ENCODE assay signal across 8 cellular contexts in the genomic region with DNA sequence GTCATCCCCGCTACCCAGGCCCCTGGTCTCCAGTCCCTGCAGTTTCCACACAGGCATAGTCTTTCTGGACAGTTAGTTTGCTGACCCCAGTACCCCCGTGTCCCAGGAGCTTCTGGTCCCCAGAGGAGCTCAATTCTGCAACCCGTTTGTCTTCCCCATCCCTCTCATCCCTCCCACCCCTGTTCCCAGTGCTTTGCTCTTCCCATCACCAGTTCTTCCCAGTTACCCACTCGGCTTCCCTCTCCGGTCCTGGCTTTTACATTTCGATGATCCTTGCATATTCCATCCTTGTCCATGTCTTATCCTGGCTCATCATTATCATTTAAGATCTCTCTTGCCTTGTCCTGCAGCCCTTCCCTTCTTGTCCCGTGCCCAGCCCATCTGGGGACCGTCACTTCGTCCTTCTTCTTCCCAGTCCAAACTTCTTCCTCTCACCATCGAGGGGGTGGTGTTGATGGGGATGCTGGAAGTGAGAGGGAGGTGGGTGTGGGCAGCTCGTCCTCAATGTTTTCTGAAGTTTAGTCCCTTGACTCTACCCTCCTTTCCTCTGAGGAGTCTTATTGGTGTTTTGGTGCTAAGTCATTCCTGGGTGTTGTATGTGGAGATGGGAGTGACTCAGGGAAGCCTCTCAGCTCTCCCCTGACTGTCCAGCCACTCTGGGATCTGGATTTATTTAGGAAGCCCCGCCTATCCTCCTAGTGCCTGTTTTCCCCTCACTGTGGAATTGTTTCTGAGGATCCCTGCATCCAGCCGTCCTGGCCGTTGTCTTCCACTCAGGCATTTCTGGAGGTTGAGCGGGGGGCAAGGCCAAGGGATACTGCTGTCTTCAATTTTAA. TPM values are rescaled to one million over a fixed set of nuclear protein-coding genes. Genes with fewer than 3 reads are reported as not detected.
DNase-seq lines count a peak whose midpoint lies in the region; ATAC-seq and TF ChIP-seq lines count a peak whose summit lies in the region.

No MANE protein-coding gene starts in this region.

- H3K9me2 ChIP-seq in hepatocyte (replicated peaks; ENCODE audit: insufficient read depth): no peaks in the 10 kb centered on the region

- ATAC-seq in GM18520 (IDR thresholded peaks at IDR 0.05; ENCODE audit: unreplicated experiment): no peak

- peak overlapping the region; percentile 37 for H3K27ac ChIP-seq in hepatocyte

- H3K27me3 ChIP-seq in hepatocyte (no peaks in the 10 kb centered on the region), skeletal muscle satellite cell (ENCODE audit: control insufficient read depth, insufficient read depth, low read length) (no peaks in the 10 kb centered on the region)

- peak overlapping the region; percentile 99 for H3K4me2 ChIP-seq in hepatocyte
- H3K4me2 ChIP-seq in skeletal muscle satellite cell (ENCODE audit: low read length): peak overlapping the region; percentile 95

- no peak for TF ChIP-seq CTCF in hepatocyte (IDR thresholded peaks at IDR 0.05; ENCODE audit: poor library complexity)

- DNase-seq in AG20443 (ENCODE audit: low spot score) (peak; percentile 89), HS-5 (ENCODE audit: low read depth) (peak; percentile 78), amniotic epithelial cell (ENCODE audit: low read depth) (peak; percentile 68), hepatocyte (ENCODE audit: low spot score) (peak; percentile 27), DMS153 (lab: John Stamatoyannopoulos, UW) (no peak), NCI-H510A treated with DMSO at 0.1 percent for 48 hours (lab: John Stamatoyannopoulos, UW) (no peak)

- WGBS in hepatocyte (ENCODE audit: low lambda C conversion rate, missing lambda C conversion rate): 31% methylated on average over 15 of the region's 15 CpGs

- H3K79me2 ChIP-seq in hepatocyte: peaks cover 45% of the 10 kb centered on the region

- peak overlapping the region; percentile 86 for H3K4me3 ChIP-seq in hepatocyte
- H3K4me3 ChIP-seq in skeletal muscle satellite cell (ENCODE audit: low read length): peak overlapping the region; percentile 96

- no peaks in the 10 kb centered on the region for H4K20me1 ChIP-seq in hepatocyte (ENCODE audit: insufficient read depth, poor library complexity, severe bottlenecking)

- no peaks in the 10 kb centered on the region for H3K36me3 ChIP-seq in hepatocyte (replicated peaks; ENCODE audit: insufficient read depth, low read depth)
- H3K36me3 ChIP-seq in skeletal muscle satellite cell (ENCODE audit: insufficient read depth, low read length): no peaks in the 10 kb centered on the region

- H3K9me3 ChIP-seq in hepatocyte (ENCODE audit: low read depth) (no peaks in the 10 kb centered on the region), skeletal muscle satellite cell (replicated peaks; ENCODE audit: low read length) (no peaks in the 10 kb centered on the region)

- H3K4me1 ChIP-seq in hepatocyte (ENCODE audit: insufficient read depth) (peaks cover 4% of the 10 kb centered on the region), skeletal muscle satellite cell (ENCODE audit: control insufficient read depth, insufficient read depth, low read length) (peaks cover 15% of the 10 kb centered on the region)

- H2AFZ ChIP-seq in hepatocyte: peak overlapping the region; percentile 91

- peak overlapping the region; percentile 93 for H3K9ac ChIP-seq in skeletal muscle satellite cell (ENCODE audit: low read depth, low read length)

RNA-seq across cellular contexts. Expression of a gene that starts 0.9 kb away (rescaled TPM):
- 5.3 and 7.5 TPM in 2 replicates for total RNA-seq in hepatocyte
- polyA plus RNA-seq in hepatocyte: 17.4 and 23.9 TPM in 2 replicates
- 10.5 and 18.5 TPM in 2 replicates for total RNA-seq in skeletal muscle satellite cell (2012; rRNA removed)

RNA-seq across cellular contexts. Expression of a gene that starts 12.4 kb away (rescaled TPM):
- total RNA-seq in hepatocyte: not detected in 2 replicates
- polyA plus RNA-seq in hepatocyte: not detected in 2 replicates
- not detected in 2 replicates for total RNA-seq in skeletal muscle satellite cell (2012; rRNA removed)

RNA-seq across cellular contexts. Expression of a gene that starts 35.6 kb away (rescaled TPM):
- total RNA-seq in hepatocyte: 5.5 and 5.8 TPM in 2 replicates
- 12.2 and 15.4 TPM in 2 replicates for polyA plus RNA-seq in hepatocyte
- 0.44 and 0.76 TPM in 2 replicates for total RNA-seq in skeletal muscle satellite cell (2012; rRNA removed)

Comparison
In these comparisons a context has a peak if more than half of its experiments do, and no peak if none do; other contexts are left out.
1. DNase-seq: peak in AG20443 (single experiment), HS-5 (single experiment), amniotic epithelial cell (single experiment) and hepatocyte (single experiment); none in DMS153 (single experiment) and NCI-H510A treated with DMSO at 0.1 percent for 48 hours (single experiment).